ENCODE assay signal across 10 cellular contexts in the genomic region with DNA sequence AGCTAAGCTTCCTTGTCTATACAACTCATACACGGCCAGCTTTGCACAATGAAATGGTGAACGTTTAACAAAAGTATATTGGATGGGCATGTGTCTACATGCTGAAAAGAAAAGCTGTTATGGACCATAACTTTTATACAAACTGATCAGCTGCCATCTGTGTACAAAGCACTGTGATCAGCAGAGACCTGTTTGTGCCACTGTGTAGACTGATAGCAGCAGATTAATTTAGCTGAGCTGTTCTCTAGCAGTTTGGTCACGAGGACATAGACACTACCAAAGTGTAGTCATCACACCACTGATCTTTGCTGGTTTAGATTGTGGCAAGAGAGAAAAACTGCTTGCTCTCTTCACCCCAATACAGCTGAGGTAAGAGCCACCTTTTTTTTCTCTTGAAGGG.
DNase-seq lines count a peak whose midpoint lies in the region; ATAC-seq, FAIRE-seq and TF ChIP-seq lines count a peak whose summit lies in the region.
"Had no signal": no experiment of that assay in that cellular context is flagged by ENCODE, and none has a peak within 500 bp of the region (broad histone marks: within the 10 kb centered on the region; RNA-seq: fewer than 3 reads in every experiment).

No MANE protein-coding gene starts in this region.

- no peak overlapping the region for H2AK9ac ChIP-seq in IMR-90 (replicated peaks; ENCODE audit: low read depth, low read length, poor library complexity)

- peak overlapping the region; percentile 74 for H3K27ac Mint-ChIP-seq in MCF 10A (ENCODE audit: low read depth, unreplicated experiment)

- H3K4me2 ChIP-seq in IMR-90 (ENCODE audit: low read depth, low read length) = peak overlapping the region; percentile 99
- H3K4me2 ChIP-seq: KMS-11 had no signal

- H3K79me1 ChIP-seq in IMR-90 (ENCODE audit: low read depth in 1 of 2, low read length in 2 of 2) = peaks cover 10 to 12% of the 10 kb centered on the region in 2 experiments

- WGBS in IMR-90 (ENCODE audit: extremely low coverage in 2 of 2, insufficient read length in 1 of 2), 2 experiments = no CpG with 5 or more reads among the region's 3 CpGs

- H3K9ac ChIP-seq in IMR-90 (ENCODE audit: low read depth, low read length) = peak overlapping the region; percentile 11
- peak overlapping the region; percentile 43 to 60 for H3K9ac ChIP-seq in kidney (ENCODE audit: low read length in 2 of 2)
- no peak overlapping the region for H3K9ac ChIP-seq in subcutaneous abdominal adipose tissue (ENCODE audit: low read length in 5 of 5)
- H3K9ac ChIP-seq: KMS-11 had no signal

- intact Hi-C loops in IMR-90 (cut with micrococcal nuclease) (no loop called here), MCF 10A (cut with micrococcal nuclease) (no loop called here), kidney (cut with DNase I) (no loop called here)

- TF ChIP-seq RAD21 in IMR-90 (IDR thresholded peaks at IDR 0.05; ENCODE audit: low read length) = no peak

- H4K20me1 ChIP-seq in IMR-90 (ENCODE audit: insufficient read depth, low read length) = no peaks in the 10 kb centered on the region

- peak overlapping the region; percentile 13; the same call in 1 of the 2 replicates for H3K18ac ChIP-seq in IMR-90 (ENCODE audit: low read depth, low read length)

- H3K23ac ChIP-seq in IMR-90 (ENCODE audit: low read depth, low read length) = peak overlapping the region; percentile 86

- H3K4me3 Mint-ChIP-seq in MCF 10A (ENCODE audit: unreplicated experiment) = peak overlapping the region; percentile 72

- H3K56ac ChIP-seq in IMR-90 (ENCODE audit: extremely low read depth, insufficient read depth, low read length) = peak overlapping the region; percentile 35; the same call in 1 of the 2 replicates

- dilution Hi-C loops in IMR-90 (cut with HindIII; ENCODE audit: low sequenced_read_pairs, unreplicated experiment) = no loop called here

- H3K4me3 ChIP-seq in IMR-90 (ENCODE audit: insufficient read depth, low read depth, low read length) = no peak overlapping the region
- peak overlapping the region in 1 of 2 donors; percentile 38 for H3K4me3 ChIP-seq in kidney (ENCODE audit: low read length in 2 of 2)
- H3K4me3 ChIP-seq in subcutaneous abdominal adipose tissue (ENCODE audit: low read depth in 1 of 5, low read length in 5 of 5) = peak overlapping the region in 3 of 5 donors; percentile 40 to 55 (median 43)
- no peak overlapping the region for H3K4me3 ChIP-seq in BE2C (ENCODE audit: low read depth, low read length)

- no peak overlapping the region for H2AFZ ChIP-seq in IMR-90 (replicated peaks; ENCODE audit: low read length, poor library complexity)

- peak overlapping the region; percentile 99 for H2BK5ac ChIP-seq in IMR-90 (ENCODE audit: low read depth, low read length, poor library complexity, severe bottlenecking)

- peaks cover 7% of the 10 kb centered on the region for H3K9me3 Mint-ChIP-seq in MCF 10A (ENCODE audit: unreplicated experiment)

- POLR2A ChIA-PET in IMR-90 (lab: Charles Lee; ENCODE audit: unreplicated experiment) (no interaction called here), MCF 10A (lab: Yijun Ruan, JAX) (interaction anchor here (0.6 to 3.1 kb wide), 18 partner anchors 12 to 499 kb away, joined by 3 to 21 read pairs (median 4); no protein-coding TSS in a partner anchor), GM10248 (lab: Yijun Ruan, JAX) (no interaction called here)

- H2BK20ac ChIP-seq in IMR-90 (ENCODE audit: low read depth, low read length) = peak overlapping the region; percentile 92

- H3K4me1 Mint-ChIP-seq in MCF 10A (ENCODE audit: insufficient read depth, unreplicated experiment) = peaks cover 37% of the 10 kb centered on the region

- no peak for TF ChIP-seq CTCF in IMR-90 (conservative IDR thresholded peaks at IDR 0.05; ENCODE audit: low read depth, low read length)
- TF ChIP-seq CTCF in MCF 10A (IDR thresholded peaks at IDR 0.05; ENCODE audit: unreplicated experiment) = no peak
- TF ChIP-seq CTCF in kidney (IDR thresholded peaks at IDR 0.05; ENCODE audit: borderline replicate concordance, extremely low read depth, insufficient read depth) = no peak
- no peak for TF ChIP-seq CTCF in GM10248 (IDR thresholded peaks at IDR 0.05; ENCODE audit: control extremely low read depth, extremely low read depth, low read depth, missing control alignments)
- TF ChIP-seq CTCF in BE2C (IDR thresholded peaks at IDR 0.05; ENCODE audit: low read depth, low read length) = no peak

- peak overlapping the region; percentile 20; the same call in 1 of the 2 replicates for H4K5ac ChIP-seq in IMR-90 (ENCODE audit: low read depth, low read length)

- H3K9me3 ChIP-seq in IMR-90 (ENCODE audit: control insufficient read depth, insufficient read depth, low read length) = no peaks in the 10 kb centered on the region
- no peaks in the 10 kb centered on the region for H3K9me3 ChIP-seq in kidney (ENCODE audit: control insufficient read depth in 1 of 2, low read length in 2 of 2)
- H3K9me3 ChIP-seq in subcutaneous abdominal adipose tissue (ENCODE audit: control insufficient read depth in 5 of 5, low read length in 5 of 5) = no peaks in the 10 kb centered on the region
- no peaks in the 10 kb centered on the region for H3K9me3 ChIP-seq in BE2C

- DNase-seq in IMR-90 (peak; percentile 39), MCF 10A (ENCODE audit: unreplicated experiment) (peak; percentile 11), kidney (no peak), GM10248 (ENCODE audit: extremely low spot score) (no peak), BE2C (no peak)
- DNase-seq: GOT3 had no signal

- H3K36me3 ChIP-seq in IMR-90 (ENCODE audit: control insufficient read depth, insufficient read depth, low read length) (no peaks in the 10 kb centered on the region), kidney (ENCODE audit: control insufficient read depth in 1 of 2, insufficient read depth in 2 of 2, low read length in 2 of 2) (no peaks in the 10 kb centered on the region), subcutaneous abdominal adipose tissue (ENCODE audit: control insufficient read depth in 5 of 5, insufficient read depth in 5 of 5, low read length in 5 of 5) (no peaks in the 10 kb centered on the region), BE2C (no peaks in the 10 kb centered on the region)

- TF ChIP-seq POLR2A in IMR-90 (IDR thresholded peaks at IDR 0.05; ENCODE audit: low read depth, low read length) = no peak

- H3K27me3 ChIP-seq in IMR-90 (ENCODE audit: control insufficient read depth, insufficient read depth, low read length) = no peaks in the 10 kb centered on the region
- H3K27me3 ChIP-seq in subcutaneous abdominal adipose tissue (ENCODE audit: control insufficient read depth in 5 of 5, insufficient read depth in 4 of 5, low read length in 5 of 5) = no peaks in the 10 kb centered on the region
- H3K27me3 ChIP-seq in BE2C = no peaks in the 10 kb centered on the region

- no peak for FAIRE-seq in kidney (lab: Jason Lieb, UNC)

- ATAC-seq in IMR-90 (ENCODE audit: low read depth) (peak; percentile 7), GM21825 (IDR thresholded peaks at IDR 0.05; ENCODE audit: unreplicated experiment) (no peak), GM18520 (IDR thresholded peaks at IDR 0.05; ENCODE audit: unreplicated experiment) (no peak)

- CTCF ChIA-PET in IMR-90 (lab: Yijun Ruan, JAX) (interaction anchor here (1.8 kb wide), 1 partner anchor 25 kb away, joined by 4 read pairs; no protein-coding TSS in a partner anchor), MCF 10A (lab: Yijun Ruan, JAX) (interaction anchor here (0.5 to 1.6 kb wide), 4 partner anchors 25 to 602 kb away, joined by 3 to 7 read pairs (median 4); no protein-coding TSS in a partner anchor), GM10248 (lab: Yijun Ruan, JAX) (interaction anchor here (1.0 to 2.9 kb wide), 6 partner anchors 9 to 59 kb away, joined by 3 to 8 read pairs (median 4); no protein-coding TSS in a partner anchor)

- peak overlapping the region; percentile 92 for H3K14ac ChIP-seq in IMR-90 (replicated peaks; ENCODE audit: low read depth, low read length)

- in situ Hi-C loops in IMR-90 (cut with MboI; ENCODE audit: low sequenced_read_pairs) = no loop called here

- peaks cover 6% of the 10 kb centered on the region for H3K36me3 Mint-ChIP-seq in MCF 10A (ENCODE audit: insufficient read depth, unreplicated experiment)

- H4K8ac ChIP-seq in IMR-90 (ENCODE audit: low read depth in 2 of 2, low read length in 2 of 2) = peak overlapping the region; percentile 76 to 81

- no peaks in the 10 kb centered on the region for H3K27me3 Mint-ChIP-seq in MCF 10A (ENCODE audit: insufficient read depth, unreplicated experiment)

- peak overlapping the region; percentile 87 for H2AK5ac ChIP-seq in IMR-90 (ENCODE audit: low read depth, low read length)

- peak overlapping the region; percentile 96 for H2BK15ac ChIP-seq in IMR-90 (ENCODE audit: low read depth, low read length)

- no TSS peak for BruUV-seq in IMR-90 (replicated peaks; lab: Mats Ljungman, UMichigan)
- BruUV-seq in MCF 10A (replicated peaks; lab: Mats Ljungman, UMichigan) = no TSS peak

- peak overlapping the region; percentile 91 for H4K91ac ChIP-seq in IMR-90 (ENCODE audit: insufficient read depth, low read depth, low read length)

- H3K27ac ChIP-seq in IMR-90 (ENCODE audit: insufficient read depth, low read length) = peak overlapping the region; percentile 47; the same call in 1 of the 2 replicates
- H3K27ac ChIP-seq in kidney (ENCODE audit: low read depth in 2 of 2, low read length in 2 of 2) = peak overlapping the region; percentile 45 to 71
- H3K27ac ChIP-seq in subcutaneous abdominal adipose tissue (ENCODE audit: low read depth, low read length) = peak overlapping the region; percentile 45
- H3K27ac ChIP-seq: KMS-11 had no signal

- H3K9me1 ChIP-seq in IMR-90 (ENCODE audit: insufficient read depth, low read length) = no peaks in the 10 kb centered on the region

- peak overlapping the region; percentile 95 for H2BK120ac ChIP-seq in IMR-90 (ENCODE audit: low read depth, low read length)

- H3K4me1 ChIP-seq in IMR-90 (ENCODE audit: control insufficient read depth, insufficient read depth, low read length) = peaks cover 4% of the 10 kb centered on the region; the same call in 1 of the 2 replicates
- peaks cover 4 to 5% of the 10 kb centered on the region in 2 donors for H3K4me1 ChIP-seq in kidney (ENCODE audit: control insufficient read depth in 1 of 2, insufficient read depth in 1 of 2, low read depth in 1 of 2, low read length in 2 of 2)
- H3K4me1 ChIP-seq in subcutaneous abdominal adipose tissue (ENCODE audit: control insufficient read depth in 5 of 5, insufficient read depth in 5 of 5, low read length in 5 of 5) = peaks cover 0 to 23% (median 14%) of the 10 kb centered on the region in 5 donors
- peaks cover 4% of the 10 kb centered on the region for H3K4me1 ChIP-seq in BE2C

- peak overlapping the region; percentile 71 for H3K4ac ChIP-seq in IMR-90 (ENCODE audit: low read depth, low read length)

TF ChIP-seq in IMR-90, 13 proteins besides CTCF, POLR2A, EP300 and RAD21 (continues in another document):
- TF ChIP-seq FOS (IDR thresholded peaks at IDR 0.05; ENCODE audit: low read depth, low read length) = no peak
- TF ChIP-seq, protein P1, sequence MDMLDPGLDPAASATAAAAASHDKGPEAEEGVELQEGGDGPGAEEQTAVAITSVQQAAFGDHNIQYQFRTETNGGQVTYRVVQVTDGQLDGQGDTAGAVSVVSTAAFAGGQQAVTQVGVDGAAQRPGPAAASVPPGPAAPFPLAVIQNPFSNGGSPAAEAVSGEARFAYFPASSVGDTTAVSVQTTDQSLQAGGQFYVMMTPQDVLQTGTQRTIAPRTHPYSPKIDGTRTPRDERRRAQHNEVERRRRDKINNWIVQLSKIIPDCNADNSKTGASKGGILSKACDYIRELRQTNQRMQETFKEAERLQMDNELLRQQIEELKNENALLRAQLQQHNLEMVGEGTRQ (IDR thresholded peaks at IDR 0.05; ENCODE audit: low read depth, low read length) = no peak; the same call in 1 of the 2 replicates

Comparison
In these comparisons a context has a peak if more than half of its experiments do, and no peak if none do; other contexts are left out.
1. DNase-seq: peak in IMR-90 (single experiment) and MCF 10A (single experiment); none in kidney (single experiment), GM10248 (single experiment) and BE2C (single experiment).
2. H3K4me3 ChIP-seq: peak in subcutaneous abdominal adipose tissue (3 of 5); none in IMR-90 (single experiment) and BE2C (single experiment).
3. H3K9ac ChIP-seq: peak in IMR-90 (single experiment) and kidney (2 of 2); none in subcutaneous abdominal adipose tissue (0 of 5).
4. Peak in every context shown above with its lines, with median percentiles within 50 percentile points of each other: H3K27ac ChIP-seq.